Comparison of ENCODE assay signal across 1 cellular context in the genomic region with DNA sequence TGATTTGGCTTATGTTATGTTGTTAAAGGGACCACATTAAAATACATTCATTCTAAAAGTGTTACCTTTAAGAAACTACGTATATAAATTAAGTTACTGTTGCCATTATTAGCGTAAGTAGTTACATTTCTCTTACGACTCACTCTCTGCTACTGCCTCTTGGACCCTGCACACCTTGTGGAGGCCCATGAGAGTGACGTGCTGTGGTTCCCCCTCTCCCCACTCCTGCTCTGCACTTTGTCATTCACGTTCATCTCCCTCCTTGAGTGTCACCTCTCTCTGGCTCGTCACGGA.
A peak's percentile ranks its signal among the peaks of the same experiment; 100 is the strongest.
TF ChIP-seq lines count a peak whose summit lies in the region.

No MANE protein-coding gene starts in this region.

TF ChIP-seq in H1, 55 proteins besides CTCF, POLR2A, EP300 and RAD21:
- TF ChIP-seq EZH2 (IDR thresholded peaks at IDR 0.05; ENCODE audit: low read depth, low read length, severe bottlenecking) (no peak), PHF8 (conservative IDR thresholded peaks at IDR 0.05; ENCODE audit: low read depth, low read length) (no peak), POU5F1 (IDR thresholded peaks at IDR 0.05; ENCODE audit: low read depth, low read length) (no peak), MAFK (IDR thresholded peaks at IDR 0.05; ENCODE audit: low read depth, low read length) (no peak), KDM1A (IDR thresholded peaks at IDR 0.05; ENCODE audit: borderline replicate concordance, low read length) (peak; percentile 28; the same call in 1 of the 2 replicates), ATF3 (IDR thresholded peaks at IDR 0.05; ENCODE audit: insufficient read depth, low read depth, low read length) (no peak), SUZ12 (IDR thresholded peaks at IDR 0.05; ENCODE audit: low read length) (no peak), KDM4A (IDR thresholded peaks at IDR 0.05; ENCODE audit: low read depth, low read length, severe bottlenecking) (peak; percentile 64)
- TF ChIP-seq, protein P1, sequence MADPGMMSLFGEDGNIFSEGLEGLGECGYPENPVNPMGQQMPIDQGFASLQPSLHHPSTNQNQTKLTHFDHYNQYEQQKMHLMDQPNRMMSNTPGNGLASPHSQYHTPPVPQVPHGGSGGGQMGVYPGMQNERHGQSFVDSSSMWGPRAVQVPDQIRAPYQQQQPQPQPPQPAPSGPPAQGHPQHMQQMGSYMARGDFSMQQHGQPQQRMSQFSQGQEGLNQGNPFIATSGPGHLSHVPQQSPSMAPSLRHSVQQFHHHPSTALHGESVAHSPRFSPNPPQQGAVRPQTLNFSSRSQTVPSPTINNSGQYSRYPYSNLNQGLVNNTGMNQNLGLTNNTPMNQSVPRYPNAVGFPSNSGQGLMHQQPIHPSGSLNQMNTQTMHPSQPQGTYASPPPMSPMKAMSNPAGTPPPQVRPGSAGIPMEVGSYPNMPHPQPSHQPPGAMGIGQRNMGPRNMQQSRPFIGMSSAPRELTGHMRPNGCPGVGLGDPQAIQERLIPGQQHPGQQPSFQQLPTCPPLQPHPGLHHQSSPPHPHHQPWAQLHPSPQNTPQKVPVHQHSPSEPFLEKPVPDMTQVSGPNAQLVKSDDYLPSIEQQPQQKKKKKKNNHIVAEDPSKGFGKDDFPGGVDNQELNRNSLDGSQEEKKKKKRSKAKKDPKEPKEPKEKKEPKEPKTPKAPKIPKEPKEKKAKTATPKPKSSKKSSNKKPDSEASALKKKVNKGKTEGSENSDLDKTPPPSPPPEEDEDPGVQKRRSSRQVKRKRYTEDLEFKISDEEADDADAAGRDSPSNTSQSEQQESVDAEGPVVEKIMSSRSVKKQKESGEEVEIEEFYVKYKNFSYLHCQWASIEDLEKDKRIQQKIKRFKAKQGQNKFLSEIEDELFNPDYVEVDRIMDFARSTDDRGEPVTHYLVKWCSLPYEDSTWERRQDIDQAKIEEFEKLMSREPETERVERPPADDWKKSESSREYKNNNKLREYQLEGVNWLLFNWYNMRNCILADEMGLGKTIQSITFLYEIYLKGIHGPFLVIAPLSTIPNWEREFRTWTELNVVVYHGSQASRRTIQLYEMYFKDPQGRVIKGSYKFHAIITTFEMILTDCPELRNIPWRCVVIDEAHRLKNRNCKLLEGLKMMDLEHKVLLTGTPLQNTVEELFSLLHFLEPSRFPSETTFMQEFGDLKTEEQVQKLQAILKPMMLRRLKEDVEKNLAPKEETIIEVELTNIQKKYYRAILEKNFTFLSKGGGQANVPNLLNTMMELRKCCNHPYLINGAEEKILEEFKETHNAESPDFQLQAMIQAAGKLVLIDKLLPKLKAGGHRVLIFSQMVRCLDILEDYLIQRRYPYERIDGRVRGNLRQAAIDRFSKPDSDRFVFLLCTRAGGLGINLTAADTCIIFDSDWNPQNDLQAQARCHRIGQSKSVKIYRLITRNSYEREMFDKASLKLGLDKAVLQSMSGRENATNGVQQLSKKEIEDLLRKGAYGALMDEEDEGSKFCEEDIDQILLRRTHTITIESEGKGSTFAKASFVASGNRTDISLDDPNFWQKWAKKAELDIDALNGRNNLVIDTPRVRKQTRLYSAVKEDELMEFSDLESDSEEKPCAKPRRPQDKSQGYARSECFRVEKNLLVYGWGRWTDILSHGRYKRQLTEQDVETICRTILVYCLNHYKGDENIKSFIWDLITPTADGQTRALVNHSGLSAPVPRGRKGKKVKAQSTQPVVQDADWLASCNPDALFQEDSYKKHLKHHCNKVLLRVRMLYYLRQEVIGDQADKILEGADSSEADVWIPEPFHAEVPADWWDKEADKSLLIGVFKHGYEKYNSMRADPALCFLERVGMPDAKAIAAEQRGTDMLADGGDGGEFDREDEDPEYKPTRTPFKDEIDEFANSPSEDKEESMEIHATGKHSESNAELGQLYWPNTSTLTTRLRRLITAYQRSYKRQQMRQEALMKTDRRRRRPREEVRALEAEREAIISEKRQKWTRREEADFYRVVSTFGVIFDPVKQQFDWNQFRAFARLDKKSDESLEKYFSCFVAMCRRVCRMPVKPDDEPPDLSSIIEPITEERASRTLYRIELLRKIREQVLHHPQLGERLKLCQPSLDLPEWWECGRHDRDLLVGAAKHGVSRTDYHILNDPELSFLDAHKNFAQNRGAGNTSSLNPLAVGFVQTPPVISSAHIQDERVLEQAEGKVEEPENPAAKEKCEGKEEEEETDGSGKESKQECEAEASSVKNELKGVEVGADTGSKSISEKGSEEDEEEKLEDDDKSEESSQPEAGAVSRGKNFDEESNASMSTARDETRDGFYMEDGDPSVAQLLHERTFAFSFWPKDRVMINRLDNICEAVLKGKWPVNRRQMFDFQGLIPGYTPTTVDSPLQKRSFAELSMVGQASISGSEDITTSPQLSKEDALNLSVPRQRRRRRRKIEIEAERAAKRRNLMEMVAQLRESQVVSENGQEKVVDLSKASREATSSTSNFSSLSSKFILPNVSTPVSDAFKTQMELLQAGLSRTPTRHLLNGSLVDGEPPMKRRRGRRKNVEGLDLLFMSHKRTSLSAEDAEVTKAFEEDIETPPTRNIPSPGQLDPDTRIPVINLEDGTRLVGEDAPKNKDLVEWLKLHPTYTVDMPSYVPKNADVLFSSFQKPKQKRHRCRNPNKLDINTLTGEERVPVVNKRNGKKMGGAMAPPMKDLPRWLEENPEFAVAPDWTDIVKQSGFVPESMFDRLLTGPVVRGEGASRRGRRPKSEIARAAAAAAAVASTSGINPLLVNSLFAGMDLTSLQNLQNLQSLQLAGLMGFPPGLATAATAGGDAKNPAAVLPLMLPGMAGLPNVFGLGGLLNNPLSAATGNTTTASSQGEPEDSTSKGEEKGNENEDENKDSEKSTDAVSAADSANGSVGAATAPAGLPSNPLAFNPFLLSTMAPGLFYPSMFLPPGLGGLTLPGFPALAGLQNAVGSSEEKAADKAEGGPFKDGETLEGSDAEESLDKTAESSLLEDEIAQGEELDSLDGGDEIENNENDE (IDR thresholded peaks at IDR 0.05; ENCODE audit: insufficient replicate concordance, low read length): no peak
